In the genomic region with DNA sequence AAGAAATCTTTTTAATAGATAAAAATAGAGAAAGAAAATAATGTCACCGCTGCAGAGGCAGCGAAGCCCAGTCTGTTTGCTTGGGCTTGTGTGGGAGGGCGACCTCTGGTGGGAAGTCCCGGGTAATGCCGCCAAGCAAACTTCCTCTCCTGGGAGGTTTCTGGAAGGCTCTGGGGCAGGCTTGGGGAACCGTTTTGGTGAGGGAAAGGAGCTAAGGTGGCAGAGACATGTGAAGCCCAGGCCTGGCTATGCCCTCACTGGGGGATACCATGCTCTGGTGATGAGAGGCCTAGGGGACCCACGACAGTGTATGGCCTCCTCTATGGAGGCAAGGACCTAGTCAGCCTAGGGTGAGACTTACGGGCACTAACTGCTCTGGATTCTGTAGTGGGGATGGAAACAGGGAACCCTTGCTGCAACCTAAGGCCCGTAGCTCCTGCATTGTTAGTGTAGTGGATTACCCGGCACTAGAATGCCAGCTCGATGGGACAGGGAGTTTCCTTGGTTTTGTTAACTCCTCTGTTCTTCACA, we compare ENCODE assay signal across 8 cellular contexts.
DNase-seq lines count a peak whose midpoint lies in the region; FAIRE-seq and TF ChIP-seq lines count a peak whose summit lies in the region.

No MANE protein-coding gene starts in this region.

- no peak overlapping the region for H3K4me2 ChIP-seq in H9 (ENCODE audit: insufficient read depth, insufficient read length, low read length)
- H3K4me2 ChIP-seq in mesenchymal stem cell (ENCODE audit: low read length, poor library complexity, severe bottlenecking): no peak overlapping the region

- H3K56ac ChIP-seq in H9 (ENCODE audit: insufficient read length, low read depth, low read length): no peak overlapping the region

- H3K4me1 Mint-ChIP-seq in H9: peaks cover 13 to 22% of the 10 kb centered on the region in 2 experiments
- no peaks in the 10 kb centered on the region for H3K4me1 Mint-ChIP-seq in activated CD4-positive, alpha-beta T cell treated with anti-CD3 and anti-CD28 coated beads, Interleukin-2, amount 10 ng/mL, durations not matched to agents 7 days and 5 days

- H2AFZ ChIP-seq in H9 (ENCODE audit: low read length) (no peak overlapping the region), mesenchymal stem cell (ENCODE audit: low read depth, low read length) (no peak overlapping the region)

- no peak overlapping the region for H3K4me3 Mint-ChIP-seq in H9
- no peak overlapping the region for H3K4me3 Mint-ChIP-seq in activated CD4-positive, alpha-beta T cell treated with anti-CD3 and anti-CD28 coated beads, Interleukin-2, amount 10 ng/mL, durations not matched to agents 7 days and 5 days

- H2BK120ac ChIP-seq in H9 (ENCODE audit: low read depth, low read length, poor library complexity, severe bottlenecking): no peak overlapping the region
- H2BK120ac ChIP-seq in mesenchymal stem cell (ENCODE audit: low read depth, low read length): no peak overlapping the region

- H4K8ac ChIP-seq in H9 (replicated peaks; ENCODE audit: insufficient read length, low read depth, low read length) (no peak overlapping the region), mesenchymal stem cell (ENCODE audit: low read length) (no peak overlapping the region)

- H2AK5ac ChIP-seq in H9 (ENCODE audit: insufficient read length, low read length) (no peak overlapping the region), mesenchymal stem cell (ENCODE audit: low read length, severe bottlenecking) (no peak overlapping the region)

- no peak overlapping the region for H2BK20ac ChIP-seq in H9 (ENCODE audit: low read depth, low read length, poor library complexity, severe bottlenecking)

- no CpG with 5 or more reads among the region's 11 CpGs for WGBS in H9 (ENCODE audit: extremely low coverage, insufficient read length, low lambda C conversion rate)
- 39% methylated on average over 11 of the region's 11 CpGs for WGBS in mesenchymal stem cell

- H3K14ac ChIP-seq in H9 (ENCODE audit: insufficient read depth, low read length) (no peak overlapping the region), mesenchymal stem cell (ENCODE audit: low read length in 2 of 2) (peak overlapping the region in 1 of 2 experiments; percentile 19)

- H3K79me2 ChIP-seq in H9 (ENCODE audit: insufficient read depth, low read length): no peaks in the 10 kb centered on the region

- H3K27ac ChIP-seq in H9 (ENCODE audit: insufficient read length, low read depth, low read length): no peak overlapping the region
- H3K27ac ChIP-seq in mesenchymal stem cell (ENCODE audit: low read length, poor library complexity, severe bottlenecking): no peak overlapping the region

- H3K4ac ChIP-seq in H9 (ENCODE audit: low read depth, low read length) (no peak overlapping the region), mesenchymal stem cell (ENCODE audit: low read depth in 1 of 2, low read length in 2 of 2) (peak overlapping the region in 1 of 2 experiments; percentile 34)

- H4K5ac ChIP-seq in H9 (ENCODE audit: insufficient read length, low read depth, low read length): no peak overlapping the region

- H3K9ac ChIP-seq in H9 (ENCODE audit: extremely low read depth, insufficient read length, low read length) (no peak overlapping the region), mesenchymal stem cell (ENCODE audit: low read length) (no peak overlapping the region)

- H3K27ac Mint-ChIP-seq in H9: no peak overlapping the region; a peak in 1 of 7 replicates
- H3K27ac Mint-ChIP-seq in activated CD4-positive, alpha-beta T cell treated with anti-CD3 and anti-CD28 coated beads, Interleukin-2, amount 10 ng/mL, durations not matched to agents 7 days and 5 days: no peak overlapping the region

- peak; percentile 6 to 8 for DNase-seq in NCI-H187 (lab: John Stamatoyannopoulos, UW)
- no peak for DNase-seq in NCI-H187 treated with DMSO at 0.1 percent for 48 hours (lab: John Stamatoyannopoulos, UW)
- peak; percentile 75 for DNase-seq in H9
- peak; percentile 72 for DNase-seq in NB4 (ENCODE audit: low read depth)
- peak; percentile 50 for DNase-seq in activated CD4-positive, alpha-beta T cell treated with anti-CD3 and anti-CD28 coated beads, Interleukin-2, amount 10 ng/mL, durations not matched to agents 7 days and 5 days
- peak; percentile 69 for DNase-seq in mesenchymal stem cell
- peak; percentile 9 to 18 for DNase-seq in stimulated activated CD8-positive, alpha-beta memory T cell treated with anti-CD3 and anti-CD28 coated beads, Interleukin-7, amount 100 ng/mL, for 48 hours (ENCODE audit: extremely low read depth in 1 of 2, low read depth in 1 of 2)

- H3K36me3 ChIP-seq in mesenchymal stem cell (ENCODE audit: control insufficient read depth in 1 of 2, insufficient read depth in 2 of 2, low read depth in 1 of 2, low read length in 2 of 2): peaks cover 0 to 4% of the 10 kb centered on the region in 2 experiments

- H4K20me1 ChIP-seq in H9 (ENCODE audit: control insufficient read depth, insufficient read depth, insufficient read length): no peaks in the 10 kb centered on the region

- H3K9me3 Mint-ChIP-seq in H9: peaks cover 11 to 13% of the 10 kb centered on the region in 2 experiments
- no peaks in the 10 kb centered on the region for H3K9me3 Mint-ChIP-seq in activated CD4-positive, alpha-beta T cell treated with anti-CD3 and anti-CD28 coated beads, Interleukin-2, amount 10 ng/mL, durations not matched to agents 7 days and 5 days

- POLR2A ChIA-PET in activated CD4-positive, alpha-beta T cell treated with anti-CD3 and anti-CD28 coated beads, Interleukin-2, amount 10 ng/mL, durations not matched to agents 7 days and 5 days (lab: Charles Lee): no interaction called here

- H3K4me3 ChIP-seq in NB4 (ENCODE audit: low read depth, low read length) (no peak overlapping the region), mesenchymal stem cell (ENCODE audit: insufficient read depth in 1 of 2, low read depth in 1 of 2, low read length in 2 of 2) (no peak overlapping the region)

- no peaks in the 10 kb centered on the region for H3K9me3 ChIP-seq in H9 (ENCODE audit: control insufficient read depth, low read depth, low read length)
- H3K9me3 ChIP-seq in mesenchymal stem cell (ENCODE audit: control insufficient read depth, low read length): peaks cover 16% of the 10 kb centered on the region

- H3K18ac ChIP-seq in H9 (ENCODE audit: insufficient read length, low read depth, low read length) (no peak overlapping the region), mesenchymal stem cell (ENCODE audit: low read depth in 1 of 2, low read length in 2 of 2) (peak overlapping the region; percentile 14 to 52)

- peak; percentile 84 for FAIRE-seq in endometrium (lab: Jason Lieb, UNC)

- no peak for TF ChIP-seq POLR2A in NB4 (IDR thresholded peaks at IDR 0.05; ENCODE audit: extremely low read depth, insufficient read length)

- H2BK15ac ChIP-seq in H9 (ENCODE audit: low read depth, low read length) (no peak overlapping the region), mesenchymal stem cell (ENCODE audit: low read depth, poor library complexity, severe bottlenecking) (peak overlapping the region; percentile 19)

- H3T11ph ChIP-seq in H9 (ENCODE audit: low read length): no peak overlapping the region

- CTCF ChIA-PET in activated CD4-positive, alpha-beta T cell treated with anti-CD3 and anti-CD28 coated beads, Interleukin-2, amount 10 ng/mL, durations not matched to agents 7 days and 5 days (lab: Charles Lee): no interaction called here

- H2BK12ac ChIP-seq in H9 (ENCODE audit: insufficient read length, low read depth, low read length): no peak overlapping the region
- H2BK12ac ChIP-seq in mesenchymal stem cell (ENCODE audit: low read length in 2 of 2): peak overlapping the region in 1 of 2 experiments; percentile 50

- TF ChIP-seq CTCF in H9 (conservative IDR thresholded peaks at IDR 0.05): peak; percentile 91
- peak; percentile 92 for TF ChIP-seq CTCF in NB4 (IDR thresholded peaks at IDR 0.05; ENCODE audit: low read depth, low read length)

- H4K91ac ChIP-seq in H9 (ENCODE audit: insufficient read length, low read depth, low read length): no peak overlapping the region
- peak overlapping the region; percentile 3 for H4K91ac ChIP-seq in mesenchymal stem cell (ENCODE audit: low read length)

- peaks cover 4 to 12% (median 10%) of the 10 kb centered on the region in 3 experiments; a peak in 4 of 7 replicates for H3K36me3 Mint-ChIP-seq in H9 (ENCODE audit: insufficient read depth in 1 of 3, low read depth in 3 of 3)
- H3K36me3 Mint-ChIP-seq in activated CD4-positive, alpha-beta T cell treated with anti-CD3 and anti-CD28 coated beads, Interleukin-2, amount 10 ng/mL, durations not matched to agents 7 days and 5 days (ENCODE audit: low read depth): no peaks in the 10 kb centered on the region

- H3K4me1 ChIP-seq in H9 (ENCODE audit: insufficient read depth, low read length) (peaks cover 2% of the 10 kb centered on the region; the same call in 1 of the 2 replicates), mesenchymal stem cell (ENCODE audit: control insufficient read depth, insufficient read depth, low read depth, low read length) (peaks cover 2% of the 10 kb centered on the region)

- no peak overlapping the region for H3K23ac ChIP-seq in H9 (ENCODE audit: insufficient read length, low read depth, low read length)
- no peak overlapping the region for H3K23ac ChIP-seq in mesenchymal stem cell (ENCODE audit: low read length in 2 of 2)

- H3K27me3 ChIP-seq in H9 (ENCODE audit: insufficient read depth, low read length) (no peaks in the 10 kb centered on the region), mesenchymal stem cell (ENCODE audit: control insufficient read depth in 1 of 2, insufficient read depth in 1 of 2, low read length in 2 of 2) (peaks cover 0 to 3% of the 10 kb centered on the region in 2 experiments)

- H2BK5ac ChIP-seq in H9 (ENCODE audit: insufficient read length, low read length): no peak overlapping the region
- no peak overlapping the region for H2BK5ac ChIP-seq in mesenchymal stem cell (ENCODE audit: low read depth, low read length, poor library complexity, severe bottlenecking)

- no peaks in the 10 kb centered on the region for H3K23me2 ChIP-seq in H9 (ENCODE audit: insufficient read length, low read depth, low read length, poor library complexity, severe bottlenecking)

- H3K79me1 ChIP-seq in H9 (ENCODE audit: insufficient read depth, low read depth, low read length, poor library complexity, severe bottlenecking) (no peaks in the 10 kb centered on the region), mesenchymal stem cell (replicated peaks; ENCODE audit: low read length, poor library complexity, severe bottlenecking) (no peaks in the 10 kb centered on the region)

- peaks cover 3% of the 10 kb centered on the region; the same call in 1 of the 2 replicates for H3K27me3 Mint-ChIP-seq in H9 (ENCODE audit: low read depth)
- H3K27me3 Mint-ChIP-seq in activated CD4-positive, alpha-beta T cell treated with anti-CD3 and anti-CD28 coated beads, Interleukin-2, amount 10 ng/mL, durations not matched to agents 7 days and 5 days: no peaks in the 10 kb centered on the region
